1 cellular context compared by ENCODE assay signal in the genomic region with DNA sequence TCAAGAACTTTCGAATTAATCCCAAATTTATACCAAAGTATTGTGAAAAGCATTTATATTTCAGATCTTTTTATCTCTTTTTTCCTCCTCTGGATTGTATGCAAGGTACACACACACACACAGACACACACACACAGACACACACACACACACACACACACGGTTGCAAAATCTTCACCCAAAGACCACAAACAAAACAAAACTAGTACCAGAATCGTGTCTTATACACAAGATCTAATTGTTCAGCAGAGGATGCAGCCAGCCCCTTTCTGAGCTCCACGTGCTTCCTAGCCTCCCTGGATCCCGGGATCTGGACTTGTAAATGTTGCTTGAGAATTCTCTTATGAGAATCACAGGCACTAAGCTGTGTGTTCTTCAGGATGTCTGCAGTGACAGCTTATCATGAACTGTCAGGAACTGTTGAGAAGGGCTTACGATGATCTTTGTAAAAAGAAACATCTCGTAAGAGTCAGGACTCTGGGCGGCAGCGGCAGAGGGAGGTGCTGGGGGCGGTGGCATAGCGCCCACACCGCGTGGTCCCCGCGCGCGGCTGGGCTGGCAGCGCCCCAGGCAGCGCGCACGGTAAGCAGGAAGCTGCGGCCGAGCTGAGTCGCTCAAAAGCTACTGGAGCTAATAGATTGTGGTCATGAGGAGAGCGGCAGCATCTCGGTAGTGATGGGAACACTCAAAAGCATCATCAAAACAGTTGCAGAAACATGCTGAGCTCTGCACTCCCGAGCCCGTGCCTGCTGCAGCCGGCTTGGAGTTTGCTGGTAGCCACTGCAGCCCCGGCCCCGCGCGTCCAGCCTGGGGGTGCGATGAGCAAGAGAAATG.
TF ChIP-seq lines count a peak whose summit lies in the region.

No MANE protein-coding gene starts in this region.

TF ChIP-seq in H1, 55 proteins besides CTCF, POLR2A, EP300 and RAD21 (continued from another document):
- TF ChIP-seq SUZ12 (IDR thresholded peaks at IDR 0.05; ENCODE audit: low read length) (peak; percentile 47; the same call in 1 of the 2 replicates), ASH2L (IDR thresholded peaks at IDR 0.05; ENCODE audit: low read length) (peak; percentile 66), JUND (IDR thresholded peaks at IDR 0.05; ENCODE audit: low read length) (no peak), E2F6 (IDR thresholded peaks at IDR 0.05) (peak; percentile 7; the same call in 1 of the 2 replicates), JUN (IDR thresholded peaks at IDR 0.05; ENCODE audit: low read depth, low read length) (no peak), EZH2 (IDR thresholded peaks at IDR 0.05; ENCODE audit: low read depth, low read length, severe bottlenecking) (peak; percentile 31)
